In genomic region chr17:49146620-49147306, GRCh38 we compare ENCODE assay signal across 14 cellular contexts. TPM values are rescaled to one million over a fixed set of nuclear protein-coding genes. Genes with fewer than 3 reads are reported as not detected.
DNase-seq lines count a peak whose midpoint lies in the region; ATAC-seq and TF ChIP-seq lines count a peak whose summit lies in the region.
"Had no signal": no experiment of that assay in that cellular context is flagged by ENCODE, and none has a peak within 500 bp of the region (broad histone marks: within the 10 kb centered on the region; RNA-seq: fewer than 3 reads in every experiment).

No MANE protein-coding gene starts in this region.

- ATAC-seq in upper lobe of left lung (ENCODE audit: low FRiP score in 2 of 2) (no peak), psoas muscle (no peak)
- ATAC-seq: GM12878, pancreas had no signal

- H3K36me3 Mint-ChIP-seq in glutamatergic neuron (ENCODE audit: unreplicated experiment), result peaks cover 6% of the 10 kb centered on the region
- no peaks in the 10 kb centered on the region for H3K36me3 Mint-ChIP-seq in activated CD4-positive, alpha-beta memory T cell treated with anti-CD3 and anti-CD28 coated beads, Interleukin-2, amount 10 ng/mL, durations not matched to agents 7 days and 5 days (ENCODE audit: low read depth)

- no peaks in the 10 kb centered on the region for H3K27me3 ChIP-seq in ACC112 (ENCODE audit: insufficient read depth, low read length)
- no peaks in the 10 kb centered on the region for H3K27me3 ChIP-seq in upper lobe of left lung
- peaks cover 0 to 57% (median 10%) of the 10 kb centered on the region in 3 donors for H3K27me3 ChIP-seq in psoas muscle (ENCODE audit: insufficient read depth in 3 of 3, low read length in 2 of 3)
- H3K27me3 ChIP-seq in HAP-1 (ENCODE audit: low read depth), result 0 out of 2 replicates have a peak, but pooled peaks cover 3% of the 10 kb centered on the region
- H3K27me3 ChIP-seq: BLaER1 treated with 17β-estradiol and CSF1 and Interleukin-3, amounts not matched to agents 10 nM and 100 nM; testis had no signal

- H3K9me3 ChIP-seq in upper lobe of left lung (no peaks in the 10 kb centered on the region), psoas muscle (no peaks in the 10 kb centered on the region), HAP-1 (no peaks in the 10 kb centered on the region)
- H3K9me3 ChIP-seq: BLaER1 treated with 17β-estradiol and CSF1 and Interleukin-3, amounts not matched to agents 10 nM and 100 nM; pancreas; testis had no signal

- no peak for TF ChIP-seq POLR2A in upper lobe of left lung (IDR thresholded peaks at IDR 0.05)

- TF ChIP-seq CTCF in glutamatergic neuron (IDR thresholded peaks at IDR 0.05; ENCODE audit: partially characterized antibody, unreplicated experiment) (no peak), upper lobe of left lung (IDR thresholded peaks at IDR 0.05) (no peak), psoas muscle (IDR thresholded peaks at IDR 0.05) (no peak)

- peak; percentile 34 for DNase-seq in HK-2 (ENCODE audit: unreplicated experiment)
- DNase-seq in amniotic stem cell (lab: John Stamatoyannopoulos, UW), result peak; percentile 97
- DNase-seq in glutamatergic neuron, result no peak
- DNase-seq in upper lobe of left lung, result no peak
- DNase-seq in psoas muscle, result no peak
- no peak for DNase-seq in activated CD4-positive, alpha-beta memory T cell treated with anti-CD3 and anti-CD28 coated beads, Interleukin-2, amount 10 ng/mL, durations not matched to agents 7 days and 5 days
- DNase-seq in HAP-1 (ENCODE audit: low spot score in 2 of 2), result no peak
- DNase-seq: activated CD4-positive, CD25-positive, alpha-beta regulatory T cell treated with anti-CD3 and anti-CD28 coated beads, Interleukin-2, amount 50 U/mL, for 72 hours; NCI-H2081 treated with DMSO at 0.1 percent for 48 hours; pancreas; testis had no signal

- peaks cover 2% of the 10 kb centered on the region for H3K27me3 Mint-ChIP-seq in glutamatergic neuron (ENCODE audit: unreplicated experiment)
- H3K27me3 Mint-ChIP-seq in activated CD4-positive, alpha-beta memory T cell treated with anti-CD3 and anti-CD28 coated beads, Interleukin-2, amount 10 ng/mL, durations not matched to agents 7 days and 5 days, result peaks cover 30% of the 10 kb centered on the region

- H3K27ac Mint-ChIP-seq in glutamatergic neuron (ENCODE audit: unreplicated experiment), result peak overlapping the region; percentile 50
- H3K27ac Mint-ChIP-seq in activated CD4-positive, alpha-beta memory T cell treated with anti-CD3 and anti-CD28 coated beads, Interleukin-2, amount 10 ng/mL, durations not matched to agents 7 days and 5 days, result no peak overlapping the region

- H3K36me3 ChIP-seq in ACC112 (ENCODE audit: insufficient read depth, low read length) (no peaks in the 10 kb centered on the region), upper lobe of left lung (no peaks in the 10 kb centered on the region), psoas muscle (ENCODE audit: insufficient read depth in 1 of 2, low read depth in 1 of 2) (no peaks in the 10 kb centered on the region), HAP-1 (replicated peaks) (no peaks in the 10 kb centered on the region)
- H3K36me3 ChIP-seq: BLaER1 treated with 17β-estradiol and CSF1 and Interleukin-3, amounts not matched to agents 10 nM and 100 nM; pancreas had no signal

- no peaks in the 10 kb centered on the region for H3K79me2 ChIP-seq in ACC112 (ENCODE audit: control insufficient read depth, insufficient read depth, low read length, unreplicated experiment)

- peaks cover 10% of the 10 kb centered on the region for H3K4me1 ChIP-seq in ACC112 (ENCODE audit: control insufficient read depth, insufficient read depth, low read length, unreplicated experiment)
- H3K4me1 ChIP-seq in upper lobe of left lung, result no peaks in the 10 kb centered on the region
- H3K4me1 ChIP-seq in psoas muscle, result no peaks in the 10 kb centered on the region
- no peaks in the 10 kb centered on the region for H3K4me1 ChIP-seq in HAP-1
- H3K4me1 ChIP-seq: BLaER1 treated with 17β-estradiol and CSF1 and Interleukin-3, amounts not matched to agents 10 nM and 100 nM; pancreas; testis had no signal

- H3K27ac ChIP-seq in ACC112 (ENCODE audit: low read depth, low read length), result peak overlapping the region; percentile 70
- no peak overlapping the region for H3K27ac ChIP-seq in upper lobe of left lung
- no peak overlapping the region for H3K27ac ChIP-seq in psoas muscle
- H3K27ac ChIP-seq: BLaER1 treated with 17β-estradiol and CSF1 and Interleukin-3, amounts not matched to agents 10 nM and 100 nM; pancreas; testis had no signal

- POLR2A ChIA-PET in activated CD4-positive, alpha-beta memory T cell treated with anti-CD3 and anti-CD28 coated beads, Interleukin-2, amount 10 ng/mL, durations not matched to agents 7 days and 5 days (lab: Charles Lee), result no interaction called here

- peaks cover 3% of the 10 kb centered on the region for H3K4me1 Mint-ChIP-seq in glutamatergic neuron (ENCODE audit: low read depth, unreplicated experiment)
- H3K4me1 Mint-ChIP-seq in activated CD4-positive, alpha-beta memory T cell treated with anti-CD3 and anti-CD28 coated beads, Interleukin-2, amount 10 ng/mL, durations not matched to agents 7 days and 5 days, result no peaks in the 10 kb centered on the region

- CTCF ChIA-PET in activated CD4-positive, alpha-beta memory T cell treated with anti-CD3 and anti-CD28 coated beads, Interleukin-2, amount 10 ng/mL, durations not matched to agents 7 days and 5 days (lab: Charles Lee), result no interaction called here

- WGBS in upper lobe of left lung, 2 donors, result 80 to 91% methylated on average over 3 of the region's 3 CpGs
- 16 to 37% (median 20%) methylated on average over 3 of the region's 3 CpGs for WGBS in psoas muscle, 3 donors

- in situ Hi-C loops in HAP-1 (cut with MboI; ENCODE audit: low sequenced_read_pairs), result no loop called here

- H3K4me3 Mint-ChIP-seq in glutamatergic neuron (ENCODE audit: unreplicated experiment), result no peak overlapping the region
- no peak overlapping the region for H3K4me3 Mint-ChIP-seq in activated CD4-positive, alpha-beta memory T cell treated with anti-CD3 and anti-CD28 coated beads, Interleukin-2, amount 10 ng/mL, durations not matched to agents 7 days and 5 days

- no peak for TF ChIP-seq EP300 in upper lobe of left lung (IDR thresholded peaks at IDR 0.05)

- peak overlapping the region; percentile 55 for H2AFZ ChIP-seq in ACC112 (ENCODE audit: low read length, unreplicated experiment)

- intact Hi-C loops in psoas muscle (cut with DNase I), result no loop called here

- peaks cover 6% of the 10 kb centered on the region for H3K9me3 Mint-ChIP-seq in glutamatergic neuron (ENCODE audit: unreplicated experiment)
- H3K9me3 Mint-ChIP-seq in activated CD4-positive, alpha-beta memory T cell treated with anti-CD3 and anti-CD28 coated beads, Interleukin-2, amount 10 ng/mL, durations not matched to agents 7 days and 5 days, result no peaks in the 10 kb centered on the region

- H3K4me3 ChIP-seq in ACC112 (ENCODE audit: low read depth, low read length) (no peak overlapping the region), upper lobe of left lung (no peak overlapping the region), psoas muscle (no peak overlapping the region), HAP-1 (no peak overlapping the region)
- H3K4me3 ChIP-seq: BLaER1 treated with 17β-estradiol and CSF1 and Interleukin-3, amounts not matched to agents 10 nM and 100 nM; GM12878; pancreas; testis had no signal

RNA-seq across cellular contexts. Expression of gene B4GALNT2, which starts 14.2 kb away (rescaled TPM):
- 0.98 TPM for total RNA-seq in glutamatergic neuron (ENCODE audit: unreplicated experiment)
- 1 to 10 TPM in 1 of 6 donors, under 1 TPM in 5; 0.11 to 1.0 (median 0.16) TPM for total RNA-seq in upper lobe of left lung
- total RNA-seq in psoas muscle, result under 1 TPM in 1 of 4 donors, not detected in 3; 0.04 TPM
- under 1 TPM in 1 of 3 donors, not detected in 2; under 0.01 TPM for polyA plus RNA-seq in psoas muscle
- not detected for total RNA-seq in activated CD4-positive, alpha-beta memory T cell treated with anti-CD3 and anti-CD28 coated beads, Interleukin-2, amount 10 ng/mL, durations not matched to agents 7 days and 5 days
- total RNA-seq: GM12878 had no signal
- polyA plus RNA-seq: GM12878, pancreas had no signal

Comparison
In these comparisons a context has a peak if more than half of its experiments do, and no peak if none do; other contexts are left out.
1. DNase-seq: peak in HK-2 (single experiment) and amniotic stem cell (single experiment); none in glutamatergic neuron (single experiment), upper lobe of left lung (0 of 2), psoas muscle (0 of 2), activated CD4-positive, alpha-beta memory T cell treated with anti-CD3 and anti-CD28 coated beads, Interleukin-2, amount 10 ng/mL, durations not matched to agents 7 days and 5 days (single experiment) and HAP-1 (0 of 2).